Comparison of ENCODE assay signal across 10 cellular contexts in genomic region chr15:89851665-89852341, GRCh38. TPM values are rescaled to one million over a fixed set of nuclear protein-coding genes. Genes with fewer than 3 reads are reported as not detected.
DNase-seq lines count a peak whose midpoint lies in the region; ATAC-seq and TF ChIP-seq lines count a peak whose summit lies in the region.
"Had no signal": no experiment of that assay in that cellular context is flagged by ENCODE, and none has a peak within 500 bp of the region (broad histone marks: within the 10 kb centered on the region; RNA-seq: fewer than 3 reads in every experiment).

No MANE protein-coding gene starts in this region.

- intact Hi-C loops in transverse colon (cut with DNase I; ENCODE audit: low total_unique reads): no loop called here
- intact Hi-C loops in sigmoid colon (cut with DNase I): no loop called here

- H3K9ac ChIP-seq in MM.1S (ENCODE audit: low read length): no peak overlapping the region

- TF ChIP-seq POLR2A in transverse colon (IDR thresholded peaks at IDR 0.05) (no peak), sigmoid colon (IDR thresholded peaks at IDR 0.05) (no peak)

- H3K4me3 ChIP-seq in cardiac fibroblast (replicated peaks in 1 of 2; ENCODE audit: low read depth in 2 of 2, low read length in 2 of 2): no peak overlapping the region
- H3K4me3 ChIP-seq in transverse colon: peak overlapping the region in 2 of 4 donors; percentile 9 to 18
- no peak overlapping the region for H3K4me3 ChIP-seq in MM.1S (ENCODE audit: low read length)
- no peak overlapping the region for H3K4me3 ChIP-seq in sigmoid colon

- peak; percentile 70 for ATAC-seq in HG03442 (IDR thresholded peaks at IDR 0.05; ENCODE audit: unreplicated experiment)

- H3F3A ChIP-seq in MM.1S (ENCODE audit: insufficient read depth, low read length): no peaks in the 10 kb centered on the region

- TF ChIP-seq EP300 in transverse colon (IDR thresholded peaks at IDR 0.05; ENCODE audit: low read depth) (no peak), sigmoid colon (IDR thresholded peaks at IDR 0.05) (no peak)

- H3K4me1 ChIP-seq in transverse colon (peaks cover 3 to 63% (median 27%) of the 10 kb centered on the region in 4 donors), MM.1S (ENCODE audit: low read length) (no peaks in the 10 kb centered on the region), sigmoid colon (no peaks in the 10 kb centered on the region)

- H3K27ac ChIP-seq in transverse colon (peak overlapping the region; percentile 69 to 81 (median 76)), MM.1S (ENCODE audit: low read length) (no peak overlapping the region), sigmoid colon (no peak overlapping the region)
- H3K27ac ChIP-seq: 22Rv1 had no signal

- H3K9me2 ChIP-seq in MM.1S (replicated peaks; ENCODE audit: insufficient read depth, low read length): no peaks in the 10 kb centered on the region

- no peaks in the 10 kb centered on the region for H3K27me3 ChIP-seq in transverse colon
- no peaks in the 10 kb centered on the region for H3K27me3 ChIP-seq in MM.1S (replicated peaks; ENCODE audit: insufficient read depth, low read length)
- H3K27me3 ChIP-seq in sigmoid colon: no peaks in the 10 kb centered on the region

- no peak overlapping the region for H2AFZ ChIP-seq in MM.1S (ENCODE audit: low read length)

- WGBS in transverse colon (ENCODE audit: low coverage in 1 of 2), 2 donors: 40 to 54% methylated on average over 4 to 5 of the region's 5 CpGs
- 34 to 57% methylated on average over 5 of the region's 5 CpGs for WGBS in sigmoid colon, 2 donors

- DNase-seq in SIG-M5 treated with dmso at 0.1 percent for 504 hours (lab: John Stamatoyannopoulos, UW; ENCODE audit: unreplicated experiment) (peak; percentile 33), SIG-M5 (lab: John Stamatoyannopoulos, UW) (no peak), cardiac fibroblast (ENCODE audit: low read depth in 2 of 2) (peak; percentile 11 to 43), transverse colon (no peak), MM.1S (no peak), NCI-H2107 treated with DMSO at 0.1 percent for 48 hours (lab: John Stamatoyannopoulos, UW; ENCODE audit: unreplicated experiment) (no peak), sigmoid colon (no peak)
- DNase-seq: activated naive CD8-positive, alpha-beta T cell treated with anti-CD3 and anti-CD28 coated beads, Interleukin-2, amount 10 ng/mL, durations not matched to agents 7 days and 5 days had no signal

- H3K4me2 ChIP-seq in MM.1S (ENCODE audit: low read depth, low read length): no peak overlapping the region

- no peaks in the 10 kb centered on the region for H4K20me1 ChIP-seq in MM.1S (ENCODE audit: insufficient read depth, low read length)

- H3K9me3 ChIP-seq in transverse colon: no peaks in the 10 kb centered on the region
- H3K9me3 ChIP-seq in MM.1S (replicated peaks; ENCODE audit: insufficient read depth, low read length): no peaks in the 10 kb centered on the region
- H3K9me3 ChIP-seq in sigmoid colon: no peaks in the 10 kb centered on the region

- TF ChIP-seq CTCF in cardiac fibroblast (IDR thresholded peaks at IDR 0.05; ENCODE audit: low read depth, low read length) (no peak), transverse colon (IDR thresholded peaks at IDR 0.05) (no peak), MM.1S (IDR thresholded peaks at IDR 0.05; ENCODE audit: low read length) (no peak), sigmoid colon (IDR thresholded peaks at IDR 0.05) (no peak)

- H3K36me3 ChIP-seq in transverse colon (peaks cover 0 to 11% (median 0%) of the 10 kb centered on the region in 4 donors), MM.1S (replicated peaks; ENCODE audit: insufficient read depth, low read length) (no peaks in the 10 kb centered on the region), sigmoid colon (peaks cover 0 to 50% (median 12%) of the 10 kb centered on the region in 4 donors)

- 0 out of 2 replicates have a peak, but pooled peaks cover under 1% of the 10 kb centered on the region for H3K79me2 ChIP-seq in MM.1S (ENCODE audit: low read length)

- in situ Hi-C loops in transverse colon (cut with MboI; ENCODE audit: low pct_ligation_motif_present in 1 of 4, low pct_unique_long_range_greater_than_20kb in 1 of 4, low sequenced_read_pairs in 3 of 4): no loop called here

RNA-seq across cellular contexts. Expression of gene ANPEP, which starts 37.2 kb away (rescaled TPM):
- total RNA-seq in transverse colon (1,000 to 10,000 TPM in 1 of 4 donors, 100 to 1,000 TPM in 3; 133 to 1,054 (median 474) TPM), sigmoid colon (10 to 100 TPM in 1 of 4 donors, 1 to 10 TPM in 3; 4.4 to 24.6 (median 6.2) TPM)
- 100 to 1,000 TPM; 108 to 229 (median 166) TPM for polyA plus RNA-seq in sigmoid colon

RNA-seq across cellular contexts. Expression of gene AP3S2, which starts 42.0 kb away (rescaled TPM):
- 10 to 100 TPM; 20.9 to 90.0 (median 72.6) TPM for total RNA-seq in transverse colon
- 10 to 100 TPM; 24.1 to 37.8 (median 26.6) TPM for total RNA-seq in sigmoid colon
- 10 to 100 TPM; 33.5 to 88.5 (median 51.7) TPM for polyA plus RNA-seq in sigmoid colon

Comparison
In these comparisons a context has a peak if more than half of its experiments do, and no peak if none do; other contexts are left out.
1. DNase-seq: peak in SIG-M5 treated with dmso at 0.1 percent for 504 hours (single experiment) and cardiac fibroblast (2 of 2); none in SIG-M5 (single experiment), transverse colon (single experiment), MM.1S (single experiment), NCI-H2107 treated with DMSO at 0.1 percent for 48 hours (single experiment) and sigmoid colon (single experiment).
2. H3K27ac ChIP-seq: peak in transverse colon (4 of 4); none in MM.1S (single experiment) and sigmoid colon (0 of 4).
3. RNA of gene ANPEP, which starts 37.2 kb away (total RNA-seq): 133 to 1,054 TPM in transverse colon; 4.4 to 24.6 TPM in sigmoid colon; every median in the first group is over 4 times any median in the second.